8 cellular contexts compared by ENCODE assay signal in genomic region chr1:153990468-153991150, GRCh38. TPM values are rescaled to one million over a fixed set of nuclear protein-coding genes. Genes with fewer than 3 reads are reported as not detected.
A peak's percentile ranks its signal among the peaks of the same experiment; 100 is the strongest.
DNase-seq lines count a peak whose midpoint lies in the region; ATAC-seq and TF ChIP-seq lines count a peak whose summit lies in the region.

TSS of gene RPS27 (plus strand) at chr1:153990762. CDS start at chr1:153990797, 35 bp downstream.

- peaks cover 22% of the 10 kb centered on the region for H3K79me2 ChIP-seq in OCI-LY3 (ENCODE audit: low read length)

- H3K27ac ChIP-seq in OCI-LY3 (ENCODE audit: low read length) = peak within 1 kb of the TSS; percentile 64

- H3K9ac ChIP-seq in OCI-LY3 (ENCODE audit: low read length) = peak within 1 kb of the TSS; percentile 86

- H3K27me3 Mint-ChIP-seq in Caco-2 (ENCODE audit: insufficient read depth, unreplicated experiment) (peaks cover 3% of the 10 kb centered on the region), endothelial cell (ENCODE audit: unreplicated experiment) (peaks cover 12% of the 10 kb centered on the region), mesothelial cell of epicardium (ENCODE audit: low read depth) (no peaks in the 10 kb centered on the region)

- no peaks in the 10 kb centered on the region for H3K27me3 ChIP-seq in Caco-2 (replicated peaks; ENCODE audit: control insufficient read depth, insufficient read depth, low read length)
- H3K27me3 ChIP-seq in OCI-LY3 (ENCODE audit: low read depth, low read length) = no peaks in the 10 kb centered on the region

- H4K20me1 ChIP-seq in OCI-LY3 (ENCODE audit: insufficient read depth, low read length) = 0 out of 2 replicates have a peak, but pooled peaks cover 8% of the 10 kb centered on the region

- H3K4me1 ChIP-seq in Caco-2 = peaks cover 9% of the 10 kb centered on the region; the same call in 1 of the 2 replicates
- H3K4me1 ChIP-seq in OCI-LY3 (ENCODE audit: low read length) = peaks cover 28% of the 10 kb centered on the region

- peak; percentile 75 for ATAC-seq in GM21390 (IDR thresholded peaks at IDR 0.05; ENCODE audit: unreplicated experiment)

- no TSS peak for BruUV-seq in Caco-2 (replicated peaks; lab: Mats Ljungman, UMichigan)

- peak; percentile 94 to 97 for DNase-seq in Caco-2
- DNase-seq in HuH-7 (ENCODE audit: low spot score) = peak; percentile 94
- peak; percentile 90 for DNase-seq in activated CD8-positive, alpha-beta memory T cell treated with anti-CD3 and anti-CD28 coated beads, Interleukin-2, amount 50 U/mL, for 48 hours
- DNase-seq in endothelial cell (ENCODE audit: low spot score) = peak; percentile 81
- peak; percentile 70 to 81 for DNase-seq in mesothelial cell of epicardium (ENCODE audit: low spot score in 2 of 2, unreplicated experiment in 2 of 2)
- DNase-seq in stimulated activated CD8-positive, alpha-beta memory T cell treated with anti-CD3 and anti-CD28 coated beads, Interleukin-2, amount 100 ng/mL, for 1 hour (ENCODE audit: low read depth in 2 of 2) = peak; percentile 64 to 74

- POLR2A ChIA-PET in Caco-2 (lab: Charles Lee) = interaction anchor here (0.5 to 2.6 kb wide), 25 partner anchors 9 to 513 kb away, joined by 3 to 33 read pairs (median 4); partner anchors contain the start of genes CREB3L4, CRTC2, DENND4B and GATAD2B

- no peak for TF ChIP-seq CTCF in Caco-2 (IDR thresholded peaks at IDR 0.05; ENCODE audit: insufficient read depth in 1 of 2, low read depth in 1 of 2, low read length in 1 of 2, severe bottlenecking in 1 of 2, unreplicated experiment in 1 of 2)
- no peak for TF ChIP-seq CTCF in OCI-LY3 (IDR thresholded peaks at IDR 0.05; ENCODE audit: low read depth, low read length)
- no peak for TF ChIP-seq CTCF in endothelial cell (IDR thresholded peaks at IDR 0.05; ENCODE audit: unreplicated experiment)
- no peak for TF ChIP-seq CTCF in mesothelial cell of epicardium (IDR thresholded peaks at IDR 0.05; ENCODE audit: unreplicated experiment)

- H3K4me3 Mint-ChIP-seq in Caco-2 (ENCODE audit: unreplicated experiment) = peak within 1 kb of the TSS; percentile 95
- peak within 1 kb of the TSS; percentile 98 for H3K4me3 Mint-ChIP-seq in endothelial cell (ENCODE audit: unreplicated experiment)
- H3K4me3 Mint-ChIP-seq in mesothelial cell of epicardium = peak within 1 kb of the TSS; percentile 98

- peak within 1 kb of the TSS; percentile 83 for H3K4me3 ChIP-seq in Caco-2 (ENCODE audit: low read depth, low read length)
- peak within 1 kb of the TSS; percentile 80 for H3K4me3 ChIP-seq in OCI-LY3 (ENCODE audit: low read length)

- H3K4me1 Mint-ChIP-seq in Caco-2 (ENCODE audit: low read depth, unreplicated experiment) = peaks cover 34% of the 10 kb centered on the region
- peaks cover 23% of the 10 kb centered on the region for H3K4me1 Mint-ChIP-seq in endothelial cell (ENCODE audit: unreplicated experiment)
- peaks cover 33% of the 10 kb centered on the region for H3K4me1 Mint-ChIP-seq in mesothelial cell of epicardium

- H3K9me3 ChIP-seq in Caco-2 (no peaks in the 10 kb centered on the region), OCI-LY3 (ENCODE audit: insufficient read depth, low read length) (no peaks in the 10 kb centered on the region)

- H3K36me3 ChIP-seq in Caco-2 (ENCODE audit: control insufficient read depth, insufficient read depth, low read length) (peaks cover 4% of the 10 kb centered on the region), OCI-LY3 (replicated peaks; ENCODE audit: low read depth, low read length) (peaks cover 45% of the 10 kb centered on the region)

- peak within 1 kb of the TSS; percentile 99 for H3K27ac Mint-ChIP-seq in Caco-2 (ENCODE audit: unreplicated experiment)
- H3K27ac Mint-ChIP-seq in endothelial cell (ENCODE audit: unreplicated experiment) = peak within 1 kb of the TSS; percentile 100
- H3K27ac Mint-ChIP-seq in mesothelial cell of epicardium = peak within 1 kb of the TSS; percentile 99

- H3K9me3 Mint-ChIP-seq in Caco-2 (ENCODE audit: unreplicated experiment) = peaks cover 20% of the 10 kb centered on the region
- no peaks in the 10 kb centered on the region for H3K9me3 Mint-ChIP-seq in endothelial cell (ENCODE audit: unreplicated experiment)
- H3K9me3 Mint-ChIP-seq in mesothelial cell of epicardium = no peaks in the 10 kb centered on the region

- intact Hi-C loops in Caco-2 (cut with micrococcal nuclease; ENCODE audit: unreplicated experiment) = loop anchor here (1.0 kb wide), 2 partner anchors 169 to 313 kb away; no protein-coding TSS in a partner anchor

- CTCF ChIA-PET in Caco-2 (lab: Charles Lee) = interaction anchor here (0.6 to 1.2 kb wide), 7 partner anchors 11 to 196 kb away, joined by 3 to 6 read pairs (median 4); partner anchors contain the start of gene CREB3L4

- peak within 1 kb of the TSS; percentile 69 for H2AFZ ChIP-seq in OCI-LY3 (ENCODE audit: low read depth, low read length)

- H3K36me3 Mint-ChIP-seq in Caco-2 (ENCODE audit: insufficient read depth, unreplicated experiment) = peaks cover 73% of the 10 kb centered on the region
- H3K36me3 Mint-ChIP-seq in endothelial cell (ENCODE audit: low read depth, unreplicated experiment) = peaks cover 31% of the 10 kb centered on the region
- H3K36me3 Mint-ChIP-seq in mesothelial cell of epicardium = peaks cover 25% of the 10 kb centered on the region

- peak within 1 kb of the TSS; percentile 91 for H3K4me2 ChIP-seq in OCI-LY3 (ENCODE audit: low read length)

RNA-seq across cellular contexts. Expression of gene RPS27, which starts in this region (rescaled TPM):
- total RNA-seq in Caco-2 (2022) (2,648 and 2,676 TPM in 2 replicates), endothelial cell (ENCODE audit: unreplicated experiment) (2,665 TPM), mesothelial cell of epicardium (2,145 to 2,266 TPM (median 2,211 TPM) in 3 replicates)

Comparison
In these comparisons a context has a peak if more than half of its experiments do, and no peak if none do; other contexts are left out.
1. Peak in every context shown above with its lines: DNase-seq, ATAC-seq, H3K4me3 ChIP-seq and H3K27ac ChIP-seq.